In genomic region chr20:37615507-37616425, GRCh38 we compare ENCODE assay signal across 8 cellular contexts.
DNase-seq lines count a peak whose midpoint lies in the region; ATAC-seq and TF ChIP-seq lines count a peak whose summit lies in the region.

No MANE protein-coding gene starts in this region.

- H3K4me3 ChIP-seq in fibroblast of pulmonary artery (replicated peaks; ENCODE audit: low read depth, low read length) = no peak overlapping the region

- TF ChIP-seq CTCF in fibroblast of pulmonary artery (IDR thresholded peaks at IDR 0.05; ENCODE audit: low read length, missing control alignments) = peak; percentile 75

- no peak for ATAC-seq in HG02642 (IDR thresholded peaks at IDR 0.05; ENCODE audit: poor library complexity, unreplicated experiment)
- no peak for ATAC-seq in HG02678 (IDR thresholded peaks at IDR 0.05; ENCODE audit: unreplicated experiment)

- DNase-seq in DMS79 treated with DMSO at 0.1 percent for 48 hours (lab: John Stamatoyannopoulos, UW) (peak; percentile 31), DMS79 (lab: John Stamatoyannopoulos, UW) (no peak), NCI-H446 (lab: John Stamatoyannopoulos, UW) (peak; percentile 17 to 41), fibroblast of pulmonary artery (ENCODE audit: low read depth) (peak; percentile 39)
- DNase-seq in activated CD8-positive, alpha-beta memory T cell treated with anti-CD3 and anti-CD28 coated beads for 48 hours (ENCODE audit: low read depth in 2 of 3, low spot score in 2 of 3) = peak; percentile 4 to 41 (median 21)
- peak; percentile 27 to 66 for DNase-seq in stimulated activated CD4-positive, alpha-beta T cell treated with anti-CD3 and anti-CD28 coated beads, Interleukin-12 subunit alpha, Interleukin-12 subunit beta, amount 100 ng/mL, for 24 hours (ENCODE audit: low read depth in 2 of 2)
